2 cellular contexts compared by ENCODE assay signal in the genomic region with DNA sequence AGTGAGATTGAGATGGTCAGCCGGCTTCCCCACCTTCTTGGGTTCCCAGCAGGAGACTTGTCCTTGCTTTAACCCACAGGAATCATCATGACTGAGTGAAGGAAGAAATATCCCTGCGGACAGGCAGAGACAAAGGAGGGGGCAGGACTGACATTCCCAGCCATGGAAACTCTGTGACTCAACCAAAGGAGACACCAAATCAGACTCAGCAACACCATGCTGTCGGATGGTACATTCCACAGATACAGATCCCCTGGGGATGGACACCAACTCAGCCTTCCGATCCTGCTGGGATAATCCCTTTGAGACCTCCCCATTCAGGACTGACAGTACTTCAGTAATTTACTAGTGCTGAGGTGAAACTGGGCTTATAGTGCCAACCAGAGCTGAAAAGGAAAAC.
A peak's percentile ranks its signal among the peaks of the same experiment; 100 is the strongest.
TF ChIP-seq lines count a peak whose summit lies in the region.

No MANE protein-coding gene starts in this region.

TF ChIP-seq in H1, 55 proteins besides CTCF, POLR2A, EP300 and RAD21 (continues in another document):
- TF ChIP-seq EZH2 (IDR thresholded peaks at IDR 0.05; ENCODE audit: low read depth, low read length, severe bottlenecking) = no peak
- no peak for TF ChIP-seq E2F6 (IDR thresholded peaks at IDR 0.05)
- no peak for TF ChIP-seq POU5F1 (IDR thresholded peaks at IDR 0.05; ENCODE audit: low read depth, low read length)
- no peak for TF ChIP-seq NRF1 (IDR thresholded peaks at IDR 0.05; ENCODE audit: low read depth, low read length)
- TF ChIP-seq SIN3A (conservative IDR thresholded peaks at IDR 0.05 in 1 of 2, IDR thresholded peaks at IDR 0.05 in 1 of 2; ENCODE audit: low read depth in 1 of 2, low read length in 2 of 2) = peak in 1 of 2 experiments; percentile 84; a peak in 2 of 4 replicates
- no peak for TF ChIP-seq BRCA1 (IDR thresholded peaks at IDR 0.05; ENCODE audit: low read depth, low read length)
- TF ChIP-seq CTBP2 (IDR thresholded peaks at IDR 0.05; ENCODE audit: borderline replicate concordance, insufficient read depth, insufficient read length, low read length) = no peak
- TF ChIP-seq, protein P1, sequence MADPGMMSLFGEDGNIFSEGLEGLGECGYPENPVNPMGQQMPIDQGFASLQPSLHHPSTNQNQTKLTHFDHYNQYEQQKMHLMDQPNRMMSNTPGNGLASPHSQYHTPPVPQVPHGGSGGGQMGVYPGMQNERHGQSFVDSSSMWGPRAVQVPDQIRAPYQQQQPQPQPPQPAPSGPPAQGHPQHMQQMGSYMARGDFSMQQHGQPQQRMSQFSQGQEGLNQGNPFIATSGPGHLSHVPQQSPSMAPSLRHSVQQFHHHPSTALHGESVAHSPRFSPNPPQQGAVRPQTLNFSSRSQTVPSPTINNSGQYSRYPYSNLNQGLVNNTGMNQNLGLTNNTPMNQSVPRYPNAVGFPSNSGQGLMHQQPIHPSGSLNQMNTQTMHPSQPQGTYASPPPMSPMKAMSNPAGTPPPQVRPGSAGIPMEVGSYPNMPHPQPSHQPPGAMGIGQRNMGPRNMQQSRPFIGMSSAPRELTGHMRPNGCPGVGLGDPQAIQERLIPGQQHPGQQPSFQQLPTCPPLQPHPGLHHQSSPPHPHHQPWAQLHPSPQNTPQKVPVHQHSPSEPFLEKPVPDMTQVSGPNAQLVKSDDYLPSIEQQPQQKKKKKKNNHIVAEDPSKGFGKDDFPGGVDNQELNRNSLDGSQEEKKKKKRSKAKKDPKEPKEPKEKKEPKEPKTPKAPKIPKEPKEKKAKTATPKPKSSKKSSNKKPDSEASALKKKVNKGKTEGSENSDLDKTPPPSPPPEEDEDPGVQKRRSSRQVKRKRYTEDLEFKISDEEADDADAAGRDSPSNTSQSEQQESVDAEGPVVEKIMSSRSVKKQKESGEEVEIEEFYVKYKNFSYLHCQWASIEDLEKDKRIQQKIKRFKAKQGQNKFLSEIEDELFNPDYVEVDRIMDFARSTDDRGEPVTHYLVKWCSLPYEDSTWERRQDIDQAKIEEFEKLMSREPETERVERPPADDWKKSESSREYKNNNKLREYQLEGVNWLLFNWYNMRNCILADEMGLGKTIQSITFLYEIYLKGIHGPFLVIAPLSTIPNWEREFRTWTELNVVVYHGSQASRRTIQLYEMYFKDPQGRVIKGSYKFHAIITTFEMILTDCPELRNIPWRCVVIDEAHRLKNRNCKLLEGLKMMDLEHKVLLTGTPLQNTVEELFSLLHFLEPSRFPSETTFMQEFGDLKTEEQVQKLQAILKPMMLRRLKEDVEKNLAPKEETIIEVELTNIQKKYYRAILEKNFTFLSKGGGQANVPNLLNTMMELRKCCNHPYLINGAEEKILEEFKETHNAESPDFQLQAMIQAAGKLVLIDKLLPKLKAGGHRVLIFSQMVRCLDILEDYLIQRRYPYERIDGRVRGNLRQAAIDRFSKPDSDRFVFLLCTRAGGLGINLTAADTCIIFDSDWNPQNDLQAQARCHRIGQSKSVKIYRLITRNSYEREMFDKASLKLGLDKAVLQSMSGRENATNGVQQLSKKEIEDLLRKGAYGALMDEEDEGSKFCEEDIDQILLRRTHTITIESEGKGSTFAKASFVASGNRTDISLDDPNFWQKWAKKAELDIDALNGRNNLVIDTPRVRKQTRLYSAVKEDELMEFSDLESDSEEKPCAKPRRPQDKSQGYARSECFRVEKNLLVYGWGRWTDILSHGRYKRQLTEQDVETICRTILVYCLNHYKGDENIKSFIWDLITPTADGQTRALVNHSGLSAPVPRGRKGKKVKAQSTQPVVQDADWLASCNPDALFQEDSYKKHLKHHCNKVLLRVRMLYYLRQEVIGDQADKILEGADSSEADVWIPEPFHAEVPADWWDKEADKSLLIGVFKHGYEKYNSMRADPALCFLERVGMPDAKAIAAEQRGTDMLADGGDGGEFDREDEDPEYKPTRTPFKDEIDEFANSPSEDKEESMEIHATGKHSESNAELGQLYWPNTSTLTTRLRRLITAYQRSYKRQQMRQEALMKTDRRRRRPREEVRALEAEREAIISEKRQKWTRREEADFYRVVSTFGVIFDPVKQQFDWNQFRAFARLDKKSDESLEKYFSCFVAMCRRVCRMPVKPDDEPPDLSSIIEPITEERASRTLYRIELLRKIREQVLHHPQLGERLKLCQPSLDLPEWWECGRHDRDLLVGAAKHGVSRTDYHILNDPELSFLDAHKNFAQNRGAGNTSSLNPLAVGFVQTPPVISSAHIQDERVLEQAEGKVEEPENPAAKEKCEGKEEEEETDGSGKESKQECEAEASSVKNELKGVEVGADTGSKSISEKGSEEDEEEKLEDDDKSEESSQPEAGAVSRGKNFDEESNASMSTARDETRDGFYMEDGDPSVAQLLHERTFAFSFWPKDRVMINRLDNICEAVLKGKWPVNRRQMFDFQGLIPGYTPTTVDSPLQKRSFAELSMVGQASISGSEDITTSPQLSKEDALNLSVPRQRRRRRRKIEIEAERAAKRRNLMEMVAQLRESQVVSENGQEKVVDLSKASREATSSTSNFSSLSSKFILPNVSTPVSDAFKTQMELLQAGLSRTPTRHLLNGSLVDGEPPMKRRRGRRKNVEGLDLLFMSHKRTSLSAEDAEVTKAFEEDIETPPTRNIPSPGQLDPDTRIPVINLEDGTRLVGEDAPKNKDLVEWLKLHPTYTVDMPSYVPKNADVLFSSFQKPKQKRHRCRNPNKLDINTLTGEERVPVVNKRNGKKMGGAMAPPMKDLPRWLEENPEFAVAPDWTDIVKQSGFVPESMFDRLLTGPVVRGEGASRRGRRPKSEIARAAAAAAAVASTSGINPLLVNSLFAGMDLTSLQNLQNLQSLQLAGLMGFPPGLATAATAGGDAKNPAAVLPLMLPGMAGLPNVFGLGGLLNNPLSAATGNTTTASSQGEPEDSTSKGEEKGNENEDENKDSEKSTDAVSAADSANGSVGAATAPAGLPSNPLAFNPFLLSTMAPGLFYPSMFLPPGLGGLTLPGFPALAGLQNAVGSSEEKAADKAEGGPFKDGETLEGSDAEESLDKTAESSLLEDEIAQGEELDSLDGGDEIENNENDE (IDR thresholded peaks at IDR 0.05; ENCODE audit: insufficient replicate concordance, low read length) = peak; percentile 21
- TF ChIP-seq MAX (IDR thresholded peaks at IDR 0.05) = peak; percentile 80
- TF ChIP-seq SIRT6 (IDR thresholded peaks at IDR 0.05; ENCODE audit: low read length) = no peak
- no peak for TF ChIP-seq TCF12 (IDR thresholded peaks at IDR 0.05; ENCODE audit: low read depth, low read length)
- no peak for TF ChIP-seq SP2 (IDR thresholded peaks at IDR 0.05; ENCODE audit: low read length)
- TF ChIP-seq KDM5A (IDR thresholded peaks at IDR 0.05; ENCODE audit: low read length) = no peak

TF ChIP-seq in HepG2, 621 proteins besides CTCF, POLR2A, EP300 and RAD21:
- no peak for TF ChIP-seq KLF12 (CRISPR knock-in tag; IDR thresholded peaks at IDR 0.05; ENCODE audit: borderline replicate concordance)
- TF ChIP-seq RXRA (CRISPR knock-in tag; IDR thresholded peaks at IDR 0.05) = no peak
- no peak for TF ChIP-seq ZNF547 (CRISPR knock-in tag; IDR thresholded peaks at IDR 0.05)
- TF ChIP-seq HNF4G (IDR thresholded peaks at IDR 0.05; ENCODE audit: borderline replicate concordance, low read depth, low read length) = no peak
- TF ChIP-seq HNF4G (CRISPR knock-in tag; IDR thresholded peaks at IDR 0.05; ENCODE audit: borderline replicate concordance, low read depth) = no peak
- TF ChIP-seq ZNF781 (CRISPR knock-in tag; IDR thresholded peaks at IDR 0.05; ENCODE audit: borderline replicate concordance, not compliant biosample characterization) = no peak
- no peak for TF ChIP-seq BRD4 (CRISPR knock-in tag; IDR thresholded peaks at IDR 0.05)
- TF ChIP-seq ZNF556 (CRISPR knock-in tag; IDR thresholded peaks at IDR 0.05; ENCODE audit: borderline replicate concordance) = no peak
- TF ChIP-seq ZBTB7B (CRISPR knock-in tag; IDR thresholded peaks at IDR 0.05) = no peak
- TF ChIP-seq ETV6 (CRISPR knock-in tag; conservative IDR thresholded peaks at IDR 0.05) = no peak
- no peak for TF ChIP-seq THYN1 (CRISPR knock-in tag; IDR thresholded peaks at IDR 0.05; ENCODE audit: borderline replicate concordance, low read depth)
- no peak for TF ChIP-seq RFX3 (CRISPR knock-in tag; IDR thresholded peaks at IDR 0.05)
- TF ChIP-seq ZBTB3 (CRISPR knock-in tag; IDR thresholded peaks at IDR 0.05; ENCODE audit: borderline replicate concordance, low read depth) = no peak
- no peak for TF ChIP-seq REL (CRISPR knock-in tag; conservative IDR thresholded peaks at IDR 0.05)
- TF ChIP-seq ZNF615 (CRISPR knock-in tag; IDR thresholded peaks at IDR 0.05; ENCODE audit: borderline replicate concordance) = no peak
- no peak for TF ChIP-seq HMGA1 (CRISPR knock-in tag; conservative IDR thresholded peaks at IDR 0.05)
